Comparison of ENCODE assay signal across 23 cellular contexts in the genomic region with DNA sequence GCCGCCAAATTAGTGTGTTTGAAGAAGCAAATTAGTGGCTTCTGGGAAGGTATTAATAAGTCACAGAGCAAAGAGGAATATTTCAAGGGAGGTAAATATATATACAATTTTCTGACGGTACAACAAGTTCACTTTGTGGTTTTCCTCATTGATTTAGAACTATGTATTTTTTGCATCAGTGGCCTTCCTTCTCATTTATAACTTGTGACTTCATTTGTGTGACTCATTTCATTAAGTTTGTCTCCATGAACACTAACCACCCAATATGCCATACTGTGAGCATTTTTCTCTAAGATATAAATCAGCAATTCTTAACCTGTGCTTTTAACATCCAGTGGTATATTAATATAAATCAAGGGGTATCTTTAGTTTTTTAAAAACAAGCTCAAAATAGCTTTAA. TPM values are rescaled to one million over a fixed set of nuclear protein-coding genes. Genes with fewer than 3 reads are reported as not detected.
DNase-seq lines count a peak whose midpoint lies in the region; ATAC-seq and TF ChIP-seq lines count a peak whose summit lies in the region.
"Had no signal": no experiment of that assay in that cellular context is flagged by ENCODE, and none has a peak within 500 bp of the region (broad histone marks: within the 10 kb centered on the region; RNA-seq: fewer than 3 reads in every experiment).

No MANE protein-coding gene starts in this region.

- H3K36me3 ChIP-seq in OCI-LY3 (replicated peaks; ENCODE audit: low read depth, low read length) (no peaks in the 10 kb centered on the region), mesenchymal stem cell (ENCODE audit: control insufficient read depth in 1 of 2, insufficient read depth in 2 of 2, low read depth in 1 of 2, low read length in 2 of 2) (no peaks in the 10 kb centered on the region)
- H3K36me3 ChIP-seq: neutrophil, upper lobe of right lung had no signal

- ATAC-seq in GM18870 (IDR thresholded peaks at IDR 0.05; ENCODE audit: unreplicated experiment), result no peak
- ATAC-seq in GM18909 (IDR thresholded peaks at IDR 0.05; ENCODE audit: poor library complexity, unreplicated experiment), result no peak
- ATAC-seq: A549, left cardiac atrium, psoas muscle, upper lobe of right lung had no signal

- H3K79me1 ChIP-seq in mesenchymal stem cell (replicated peaks; ENCODE audit: low read length, poor library complexity, severe bottlenecking), result no peaks in the 10 kb centered on the region

- no peaks in the 10 kb centered on the region for H4K20me1 ChIP-seq in OCI-LY3 (ENCODE audit: insufficient read depth, low read length)

- no peak overlapping the region for H3K9ac ChIP-seq in OCI-LY3 (ENCODE audit: low read length)
- H3K9ac ChIP-seq in mesenchymal stem cell (ENCODE audit: low read length), result no peak overlapping the region

- H3K27me3 ChIP-seq in OCI-LY3 (ENCODE audit: low read depth, low read length) (peaks cover 14% of the 10 kb centered on the region), mesenchymal stem cell (ENCODE audit: control insufficient read depth in 1 of 2, insufficient read depth in 1 of 2, low read length in 2 of 2) (no peaks in the 10 kb centered on the region)
- H3K27me3 ChIP-seq: upper lobe of right lung had no signal

- H4K8ac ChIP-seq in mesenchymal stem cell (ENCODE audit: low read length), result no peak overlapping the region

- H3K9me3 ChIP-seq in OCI-LY3 (ENCODE audit: insufficient read depth, low read length) (no peaks in the 10 kb centered on the region), mesenchymal stem cell (ENCODE audit: control insufficient read depth, low read length) (no peaks in the 10 kb centered on the region)
- H3K9me3 ChIP-seq: A549, neutrophil, psoas muscle, upper lobe of right lung had no signal

- H3K18ac ChIP-seq in mesenchymal stem cell (ENCODE audit: low read depth in 1 of 2, low read length in 2 of 2), result no peak overlapping the region

- H2AFZ ChIP-seq in OCI-LY3 (ENCODE audit: low read depth, low read length) (no peak overlapping the region), mesenchymal stem cell (ENCODE audit: low read depth, low read length) (no peak overlapping the region)

- H2BK5ac ChIP-seq in mesenchymal stem cell (ENCODE audit: low read depth, low read length, poor library complexity, severe bottlenecking), result no peak overlapping the region

- H2BK15ac ChIP-seq in mesenchymal stem cell (ENCODE audit: low read depth, poor library complexity, severe bottlenecking), result no peak overlapping the region

- in situ Hi-C loops in GM13976 (cut with MboI; ENCODE audit: low sequenced_read_pairs, unreplicated experiment), result no loop called here

- H3K4ac ChIP-seq in mesenchymal stem cell (ENCODE audit: low read depth in 1 of 2, low read length in 2 of 2), result no peak overlapping the region

- no peak overlapping the region for H2AK5ac ChIP-seq in mesenchymal stem cell (ENCODE audit: low read length, severe bottlenecking)

- peak overlapping the region; percentile 12 for H3K4me2 ChIP-seq in OCI-LY3 (ENCODE audit: low read length)
- H3K4me2 ChIP-seq in mesenchymal stem cell (ENCODE audit: low read length, poor library complexity, severe bottlenecking), result no peak overlapping the region
- H3K4me2 ChIP-seq: A549 had no signal

- H3K4me1 ChIP-seq in OCI-LY3 (ENCODE audit: low read length) (peaks cover 58% of the 10 kb centered on the region), mesenchymal stem cell (ENCODE audit: control insufficient read depth, insufficient read depth, low read depth, low read length) (no peaks in the 10 kb centered on the region)
- H3K4me1 ChIP-seq: psoas muscle, upper lobe of right lung had no signal

- no peak overlapping the region for H3K4me3 ChIP-seq in OCI-LY3 (ENCODE audit: low read length)
- H3K4me3 ChIP-seq in choroid plexus epithelial cell (ENCODE audit: low read depth, low read length), result no peak overlapping the region
- H3K4me3 ChIP-seq in mesenchymal stem cell (ENCODE audit: insufficient read depth in 1 of 2, low read depth in 1 of 2, low read length in 2 of 2), result no peak overlapping the region
- H3K4me3 ChIP-seq: A549, coronary artery, psoas muscle, skin epidermis, upper lobe of right lung had no signal

- H3K79me2 ChIP-seq in OCI-LY3 (ENCODE audit: low read length), result no peaks in the 10 kb centered on the region

- H3K23ac ChIP-seq in mesenchymal stem cell (ENCODE audit: low read length in 2 of 2), result no peak overlapping the region

- no peak overlapping the region for H2BK12ac ChIP-seq in mesenchymal stem cell (ENCODE audit: low read length in 2 of 2)

- H4K91ac ChIP-seq in mesenchymal stem cell (ENCODE audit: low read length), result no peak overlapping the region

- DNase-seq in ELR (ENCODE audit: low read depth), result peak; percentile 19
- peak; percentile 34 for DNase-seq in choroid plexus epithelial cell (ENCODE audit: low read depth)
- peak; percentile 6 for DNase-seq in mesenchymal stem cell
- no peak for DNase-seq in GM13976 (ENCODE audit: low spot score)
- no peak for DNase-seq in NCI-H1105 treated with DMSO at 0.1 percent for 48 hours (lab: John Stamatoyannopoulos, UW)
- DNase-seq: activated CD4-positive, alpha-beta T cell treated with anti-CD3 and anti-CD28 coated beads for 4 hours; activated CD8-positive, alpha-beta memory T cell treated with anti-CD3 and anti-CD28 coated beads for 24 hours; activated gamma-delta T cell treated with Interleukin-2 at 50 U/mL for 16 hours; activated T-cell treated with anti-CD3 and anti-CD28 coated beads, Interleukin-2, amount 50 U/mL, for 24 hours; DMS53; endodermal cell; KBM-7; left cardiac atrium; NCI-H187; psoas muscle; upper lobe of right lung had no signal

- H2BK120ac ChIP-seq in mesenchymal stem cell (ENCODE audit: low read depth, low read length), result no peak overlapping the region

- 57% methylated on average over 2 of the region's 2 CpGs for WGBS in mesenchymal stem cell

- H3K27ac ChIP-seq in OCI-LY3 (ENCODE audit: low read length), result no peak overlapping the region
- no peak overlapping the region for H3K27ac ChIP-seq in mesenchymal stem cell (ENCODE audit: low read length, poor library complexity, severe bottlenecking)
- H3K27ac ChIP-seq: A549, coronary artery, neutrophil, psoas muscle, skin epidermis, upper lobe of right lung had no signal

- no peak for TF ChIP-seq CTCF in OCI-LY3 (IDR thresholded peaks at IDR 0.05; ENCODE audit: low read depth, low read length)
- no peak for TF ChIP-seq CTCF in choroid plexus epithelial cell (conservative IDR thresholded peaks at IDR 0.05; ENCODE audit: low read depth, low read length)
- TF ChIP-seq CTCF in GM13976 (IDR thresholded peaks at IDR 0.05; ENCODE audit: borderline replicate concordance, control extremely low read depth, extremely low read depth, insufficient read depth, missing control alignments), result no peak

- no peak overlapping the region for H3K14ac ChIP-seq in mesenchymal stem cell (ENCODE audit: low read length in 2 of 2)

RNA-seq across cellular contexts. Expression of gene ARHGAP5, which starts 29.3 kb away (rescaled TPM):
- 40.4 TPM for polyA plus RNA-seq in mesenchymal stem cell (2013, experiment 1 of 2)
- 42.2 TPM for polyA plus RNA-seq in mesenchymal stem cell (2013, experiment 2 of 2)

Comparison
In these comparisons a context has a peak if more than half of its experiments do, and no peak if none do; other contexts are left out.
1. DNase-seq: peak in ELR (single experiment), choroid plexus epithelial cell (single experiment) and mesenchymal stem cell (single experiment); none in GM13976 (single experiment) and NCI-H1105 treated with DMSO at 0.1 percent for 48 hours (single experiment).